8 cellular contexts compared by ENCODE assay signal in genomic region chr6:118283759-118284158, GRCh38.
DNase-seq lines count a peak whose midpoint lies in the region; ATAC-seq and TF ChIP-seq lines count a peak whose summit lies in the region.

No MANE protein-coding gene starts in this region.

- peak overlapping the region; percentile 88 for H3K27ac ChIP-seq in left ventricle myocardium inferior (replicated peaks)

- DNase-seq in Daoy (ENCODE audit: low read depth) (peak; percentile 45), OCI-M1 (lab: John Stamatoyannopoulos, UW) (peak; percentile 84), left ventricle myocardium inferior (no peak)
- peak; percentile 5 for DNase-seq in activated naive CD8-positive, alpha-beta T cell treated with anti-CD3 and anti-CD28 coated beads, Interleukin-2, amount 50 U/mL, for 16 hours (ENCODE audit: low read depth, low spot score)
- peak; percentile 58 for DNase-seq in stimulated activated CD4-positive, alpha-beta T cell treated with anti-CD3 and anti-CD28 coated beads, Interleukin-15, amount 100 ng/mL, for 24 hours

- H3K4me3 ChIP-seq in left ventricle myocardium inferior = peak overlapping the region; percentile 38

- TF ChIP-seq RAD21 in Ishikawa (IDR thresholded peaks at IDR 0.05; ENCODE audit: low read depth) = peak; percentile 74

- H3K27me3 ChIP-seq in left ventricle myocardium inferior (ENCODE audit: low read depth) = no peaks in the 10 kb centered on the region

- ATAC-seq in GM18517 (IDR thresholded peaks at IDR 0.05; ENCODE audit: unreplicated experiment) (no peak), HG02884 (IDR thresholded peaks at IDR 0.05; ENCODE audit: unreplicated experiment) (no peak)

- no peak for TF ChIP-seq EP300 in Ishikawa (IDR thresholded peaks at IDR 0.05; ENCODE audit: borderline replicate concordance)

- TF ChIP-seq CTCF in left ventricle myocardium inferior (IDR thresholded peaks at IDR 0.05; ENCODE audit: borderline replicate concordance) = peak; percentile 86

- no peaks in the 10 kb centered on the region for H3K36me3 ChIP-seq in left ventricle myocardium inferior

- H3K4me1 ChIP-seq in left ventricle myocardium inferior = peaks cover 33% of the 10 kb centered on the region

- intact Hi-C loops in left ventricle myocardium inferior (cut with micrococcal nuclease) = loop anchor here (10.0 kb wide), 3 partner anchors 271 to 491 kb away; no protein-coding TSS in a partner anchor

- H3K9me3 ChIP-seq in left ventricle myocardium inferior (replicated peaks) = no peaks in the 10 kb centered on the region

TF ChIP-seq in Ishikawa, 13 proteins besides CTCF, POLR2A, EP300 and RAD21:
- TF ChIP-seq MAX (IDR thresholded peaks at IDR 0.05) (no peak), TAF1 (IDR thresholded peaks at IDR 0.05; ENCODE audit: low read depth) (no peak), USF1 (IDR thresholded peaks at IDR 0.05) (no peak), FOXM1 (IDR thresholded peaks at IDR 0.05; ENCODE audit: borderline replicate concordance, low read depth) (no peak), CEBPB (IDR thresholded peaks at IDR 0.05) (no peak), NFIC (IDR thresholded peaks at IDR 0.05) (no peak), YY1 (IDR thresholded peaks at IDR 0.05; ENCODE audit: low read depth) (no peak)
